Comparison of ENCODE assay signal across 1 cellular context in the genomic region with DNA sequence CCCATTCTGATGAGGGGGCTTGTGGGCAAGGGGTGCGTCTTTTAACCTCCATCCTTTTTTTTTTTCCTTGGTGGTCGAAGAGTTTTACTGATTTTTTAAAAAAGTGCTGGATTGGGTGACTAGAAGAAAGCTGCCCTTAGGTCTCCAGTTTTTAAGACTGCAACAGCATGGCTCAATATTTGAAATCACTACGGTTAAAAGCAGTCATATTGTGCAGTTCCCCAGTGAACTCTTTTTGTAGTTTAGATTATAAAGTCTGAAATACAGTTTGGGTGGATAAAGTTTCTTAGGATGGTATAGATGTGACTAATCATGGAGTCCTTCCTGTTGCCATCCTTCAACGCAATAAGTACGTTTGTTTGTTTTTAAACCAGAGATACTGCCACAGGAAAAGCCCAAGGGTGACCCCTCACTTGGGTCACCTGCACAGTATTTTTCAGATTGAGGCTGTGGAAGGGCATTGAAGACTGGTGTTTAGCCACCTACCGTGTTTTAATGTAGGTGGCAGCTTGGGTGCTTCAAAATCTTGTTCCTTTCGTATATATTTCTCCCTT.
TF ChIP-seq lines count a peak whose summit lies in the region.

No MANE protein-coding gene starts in this region.

TF ChIP-seq in GM23338, 12 proteins besides CTCF, POLR2A, EP300 and RAD21 (continued from another document):
- TF ChIP-seq ETS1 (IDR thresholded peaks at IDR 0.05) = no peak
- no peak for TF ChIP-seq EZH2 (IDR thresholded peaks at IDR 0.05; ENCODE audit: low read depth, unreplicated experiment)
- no peak for TF ChIP-seq CREB1 (CRISPR knock-in tag; IDR thresholded peaks at IDR 0.05; ENCODE audit: low read depth)
- no peak for TF ChIP-seq STAT1 (IDR thresholded peaks at IDR 0.05; ENCODE audit: unreplicated experiment)
- TF ChIP-seq NANOG (IDR thresholded peaks at IDR 0.05; ENCODE audit: borderline replicate concordance) = no peak
- no peak for TF ChIP-seq REST (IDR thresholded peaks at IDR 0.05; ENCODE audit: unreplicated experiment)
- TF ChIP-seq ZNF114 (CRISPR knock-in tag; IDR thresholded peaks at IDR 0.05) = no peak
- no peak for TF ChIP-seq EZH2phosphoT487 (IDR thresholded peaks at IDR 0.05; ENCODE audit: unreplicated experiment)
- no peak for TF ChIP-seq ZNF331 (CRISPR knock-in tag; IDR thresholded peaks at IDR 0.05; ENCODE audit: low read depth)
